8 cellular contexts compared by ENCODE assay signal in the genomic region with DNA sequence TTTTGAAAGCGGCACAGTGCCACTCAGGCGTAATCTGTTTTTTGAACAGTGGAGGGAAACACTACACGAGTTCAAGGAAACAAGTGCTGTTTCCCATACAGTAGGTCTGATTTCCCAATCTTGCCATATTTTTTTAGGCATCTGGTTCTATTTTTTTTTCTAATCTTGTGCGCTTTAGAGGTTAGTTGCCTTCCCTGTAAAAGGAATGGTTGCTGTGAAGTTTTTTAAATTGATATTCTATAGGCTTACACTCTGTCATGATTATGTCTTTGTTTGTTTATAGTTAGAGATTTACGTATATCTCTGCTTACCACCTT. TPM values are rescaled to one million over a fixed set of nuclear protein-coding genes. Genes with fewer than 3 reads are reported as not detected.
A peak's percentile ranks its signal among the peaks of the same experiment; 100 is the strongest.
DNase-seq lines count a peak whose midpoint lies in the region; ATAC-seq and TF ChIP-seq lines count a peak whose summit lies in the region.

No MANE protein-coding gene starts in this region.

- 3% methylated on average over 5 of the region's 5 CpGs for WGBS in liver
- 6% methylated on average over 5 of the region's 5 CpGs for WGBS in thymus

- DNase-seq in activated CD4-positive, alpha-beta T cell treated with anti-CD3 and anti-CD28 coated beads, Interleukin-2, amount 10 ng/mL, durations not matched to agents 24 days and 14 days, result no peak
- no peak for DNase-seq in activated CD4-positive, alpha-beta T cell treated with anti-CD3 and anti-CD28 coated beads, Interleukin-2, amount 50 U/mL, for 1 hour
- DNase-seq in ascending aorta (ENCODE audit: low spot score in 2 of 2), result no peak
- no peak for DNase-seq in A172 (ENCODE audit: low spot score)

- peak overlapping the region in 1 of 2 donors; percentile 89 for H3K27ac ChIP-seq in ascending aorta
- H3K27ac ChIP-seq in liver (ENCODE audit: low read depth in 1 of 2, low read length in 2 of 2), result peak overlapping the region; percentile 71 to 93
- H3K27ac ChIP-seq in thymus (ENCODE audit: low read depth), result peak overlapping the region; percentile 64

- peak overlapping the region; percentile 84 to 89 for H3K4me3 ChIP-seq in ascending aorta
- H3K4me3 ChIP-seq in liver (ENCODE audit: low read depth in 1 of 3, low read length in 3 of 3), result peak overlapping the region; percentile 80 to 88 (median 80)
- peak overlapping the region; percentile 55 for H3K4me3 ChIP-seq in thymus (ENCODE audit: low read length)

- TF ChIP-seq CTCF in ascending aorta (IDR thresholded peaks at IDR 0.05) (no peak), liver (IDR thresholded peaks at IDR 0.05; ENCODE audit: low read depth, low read length, missing input control) (no peak)

- intact Hi-C loops in activated CD4-positive, alpha-beta T cell treated with anti-CD3 and anti-CD28 coated beads, Interleukin-2, amount 10 ng/mL, durations not matched to agents 24 days and 14 days (cut with micrococcal nuclease), result loop anchor here (2.0 to 10.0 kb wide), 3 partner anchors 574 to 780 kb away; a partner anchor contains a TSS
- intact Hi-C loops in ascending aorta (cut with DNase I), result no loop called here

- H3K9ac ChIP-seq in liver (ENCODE audit: low read depth in 1 of 2, low read length in 2 of 2), result peak overlapping the region; percentile 10 to 61

- no peaks in the 10 kb centered on the region for H3K27me3 ChIP-seq in ascending aorta
- H3K27me3 ChIP-seq in liver (ENCODE audit: control insufficient read depth in 4 of 4, insufficient read depth in 4 of 4, low read length in 3 of 4), result no peaks in the 10 kb centered on the region
- H3K27me3 ChIP-seq in thymus (ENCODE audit: control insufficient read depth, insufficient read depth), result no peaks in the 10 kb centered on the region

- H3K36me3 ChIP-seq in ascending aorta (no peaks in the 10 kb centered on the region), liver (ENCODE audit: control insufficient read depth in 4 of 4, insufficient read depth in 3 of 4, low read depth in 1 of 4, low read length in 3 of 4) (no peaks in the 10 kb centered on the region), thymus (ENCODE audit: control insufficient read depth, insufficient read depth) (peaks cover 3% of the 10 kb centered on the region)

- no peak for ATAC-seq in HG03457 (IDR thresholded peaks at IDR 0.05; ENCODE audit: unreplicated experiment)
- ATAC-seq in HG03432 (IDR thresholded peaks at IDR 0.05; ENCODE audit: unreplicated experiment), result no peak

- H3K36me3 Mint-ChIP-seq in activated CD4-positive, alpha-beta T cell treated with anti-CD3 and anti-CD28 coated beads, Interleukin-2, amount 10 ng/mL, durations not matched to agents 24 days and 14 days (ENCODE audit: low read depth), result peaks cover 16% of the 10 kb centered on the region

- no peak for TF ChIP-seq RAD21 in liver (IDR thresholded peaks at IDR 0.05)

- H3K4me1 ChIP-seq in ascending aorta (peaks cover 0 to 14% of the 10 kb centered on the region in 2 donors), liver (ENCODE audit: control insufficient read depth in 4 of 4, insufficient read depth in 4 of 4, low read length in 3 of 4) (peaks cover 9 to 27% (median 21%) of the 10 kb centered on the region in 4 donors), thymus (ENCODE audit: control insufficient read depth, insufficient read depth, low read length) (peaks cover 12% of the 10 kb centered on the region)

- no peaks in the 10 kb centered on the region for H3K9me3 Mint-ChIP-seq in activated CD4-positive, alpha-beta T cell treated with anti-CD3 and anti-CD28 coated beads, Interleukin-2, amount 10 ng/mL, durations not matched to agents 24 days and 14 days

- peak overlapping the region; percentile 98 for H3K27ac Mint-ChIP-seq in activated CD4-positive, alpha-beta T cell treated with anti-CD3 and anti-CD28 coated beads, Interleukin-2, amount 10 ng/mL, durations not matched to agents 24 days and 14 days

- H3K9me3 ChIP-seq in ascending aorta (no peaks in the 10 kb centered on the region), liver (ENCODE audit: control insufficient read depth in 4 of 4, low read length in 3 of 4) (no peaks in the 10 kb centered on the region), thymus (ENCODE audit: control insufficient read depth) (no peaks in the 10 kb centered on the region)

- peak overlapping the region; percentile 99 for H3K4me3 Mint-ChIP-seq in activated CD4-positive, alpha-beta T cell treated with anti-CD3 and anti-CD28 coated beads, Interleukin-2, amount 10 ng/mL, durations not matched to agents 24 days and 14 days

- H3K27me3 Mint-ChIP-seq in activated CD4-positive, alpha-beta T cell treated with anti-CD3 and anti-CD28 coated beads, Interleukin-2, amount 10 ng/mL, durations not matched to agents 24 days and 14 days, result no peaks in the 10 kb centered on the region

- H3K4me1 Mint-ChIP-seq in activated CD4-positive, alpha-beta T cell treated with anti-CD3 and anti-CD28 coated beads, Interleukin-2, amount 10 ng/mL, durations not matched to agents 24 days and 14 days, result peaks cover 28% of the 10 kb centered on the region

TF ChIP-seq in liver, 16 proteins besides CTCF, POLR2A, EP300 and RAD21:
- no peak for TF ChIP-seq EGR1 (IDR thresholded peaks at IDR 0.05; ENCODE audit: low read depth in 2 of 2)

RNA-seq across cellular contexts. Expression of a gene that starts 1.2 kb away (rescaled TPM):
- total RNA-seq in activated CD4-positive, alpha-beta T cell treated with anti-CD3 and anti-CD28 coated beads, Interleukin-2, amount 10 ng/mL, durations not matched to agents 24 days and 14 days, result 263 and 295 TPM in 2 replicates
- total RNA-seq in ascending aorta, result 49.1 TPM
- total RNA-seq in liver, result 10 to 100 TPM; 44.4 to 74.9 TPM
- polyA plus RNA-seq in liver, result 10 to 100 TPM; 24.9 to 34.9 TPM
- 170 TPM for polyA plus RNA-seq in thymus
- total RNA-seq in A172 (2014; rRNA removed; shearing (Covaris generic)), result 135 and 136 TPM in 2 replicates

RNA-seq across cellular contexts. Expression of a gene that starts 34.4 kb away (rescaled TPM):
- total RNA-seq in activated CD4-positive, alpha-beta T cell treated with anti-CD3 and anti-CD28 coated beads, Interleukin-2, amount 10 ng/mL, durations not matched to agents 24 days and 14 days, result 193 and 199 TPM in 2 replicates
- 77.5 TPM for total RNA-seq in ascending aorta
- 100 to 1,000 TPM in 1 of 2 donors, 10 to 100 TPM in 1; 86.3 to 240 TPM for total RNA-seq in liver
- 100 to 1,000 TPM; 195 to 253 TPM for polyA plus RNA-seq in liver
- polyA plus RNA-seq in thymus, result 130 TPM
- 86.0 and 99.4 TPM in 2 replicates for total RNA-seq in A172 (2014; rRNA removed; shearing (Covaris generic))

RNA-seq across cellular contexts. Expression of a gene that starts 38.8 kb away (rescaled TPM):
- 1.6 and 2.8 TPM in 2 replicates for total RNA-seq in activated CD4-positive, alpha-beta T cell treated with anti-CD3 and anti-CD28 coated beads, Interleukin-2, amount 10 ng/mL, durations not matched to agents 24 days and 14 days
- total RNA-seq in ascending aorta (not detected), liver (1 to 10 TPM in 1 of 2 donors, under 1 TPM in 1; 0.89 to 6.4 TPM)
- polyA plus RNA-seq in liver (under 1 TPM; 0.30 to 0.57 TPM), thymus (3.4 TPM)
- total RNA-seq in A172 (2014; rRNA removed; shearing (Covaris generic)), result 0.26 and 0.38 TPM in 2 replicates
